29 cellular contexts compared by ENCODE assay signal in the genomic region with DNA sequence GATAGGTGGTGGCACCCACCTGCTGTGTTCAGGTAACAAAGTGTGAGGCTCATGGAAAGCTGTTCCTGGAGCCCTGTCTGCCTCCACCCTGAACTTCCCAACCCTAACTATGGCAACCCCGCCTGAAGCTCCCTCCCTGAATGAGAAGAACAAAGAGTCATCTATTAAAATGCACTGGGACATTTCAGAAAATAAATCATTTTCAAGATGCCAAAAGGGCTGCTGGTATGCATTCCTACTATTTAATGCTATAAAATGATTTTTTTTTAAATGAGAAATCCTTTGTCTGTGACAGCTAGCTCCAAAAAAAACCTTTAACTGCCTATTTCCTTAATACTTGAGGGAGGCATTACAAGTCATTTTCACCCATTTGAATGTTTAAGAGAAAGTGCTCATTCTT.
"Had no signal": no experiment of that assay in that cellular context is flagged by ENCODE, and none has a peak within 500 bp of the region (broad histone marks: within the 10 kb centered on the region; RNA-seq: fewer than 3 reads in every experiment).

No MANE protein-coding gene starts in this region.

- H3K4me1 ChIP-seq: breast epithelium had no signal

- H3K9me3 ChIP-seq: adrenal gland, body of pancreas, breast epithelium, SJSA1 had no signal

- H3K4me2 ChIP-seq: KMS-11 had no signal

- H3K36me3 ChIP-seq: breast epithelium had no signal

- DNase-seq: activated CD4-positive, alpha-beta memory T cell treated with anti-CD3 and anti-CD28 coated beads for 36 hours; activated CD4-positive, alpha-beta T cell treated with anti-CD3 and anti-CD28 coated beads for 36 hours; activated CD4-positive, alpha-beta T cell treated with anti-CD3 and anti-CD28 coated beads, Interleukin-2, amount 50 U/mL, for 1 hour; activated CD8-positive, alpha-beta memory T cell treated with anti-CD3 and anti-CD28 coated beads, Interleukin-2, amount 50 U/mL, for 4 hours; activated gamma-delta T cell treated with Interleukin-2 at 50 U/mL for 16 hours; activated naive CD4-positive, alpha-beta T cell treated with anti-CD3 and anti-CD28 coated beads for 36 hours; activated T-cell treated with anti-CD3 and anti-CD28 coated beads for 4 hours; activated T-cell treated with anti-CD3 and anti-CD28 coated beads, Interleukin-2, amount 50 U/mL, for 4 hours; adrenal gland; body of pancreas; NCI-H1105 treated with DMSO at 0.1 percent for 48 hours; NCI-H1436; NCI-H1694; NCI-H1930; NCI-H2081 treated with DMSO at 0.1 percent for 48 hours; NCI-H345; NCI-H524 treated with DMSO at 0.1 percent for 48 hours; NCI-H748 treated with DMSO at 0.1 percent for 48 hours; NK-92 treated with Interleukin-12 subunit alpha and Interleukin-12 subunit beta, amount 100 ng/mL, for 24 hours; SHP77 treated with DMSO at 0.1 percent for 48 hours; SW 1271; T-helper 1 cell had no signal

- H3K4me3 Mint-ChIP-seq: activated CD4-positive, alpha-beta memory T cell treated with anti-CD3 and anti-CD28 coated beads for 36 hours; activated CD4-positive, alpha-beta T cell treated with anti-CD3 and anti-CD28 coated beads for 36 hours; activated naive CD4-positive, alpha-beta T cell treated with anti-CD3 and anti-CD28 coated beads for 36 hours; activated T-cell treated with anti-CD3 and anti-CD28 coated beads, Interleukin-2, amount 50 U/mL, for 4 hours; activated T-helper 1 cell treated with anti-CD3 and anti-CD28 coated beads, Interleukin-12 subunit alpha, Interleukin-12 subunit beta, Interleukin-2, Interleukin-4 antibody, amounts not matched to agents 30 ng/mL and 10 ng/mL and 1 ng/mL, durations not matched to agents 14 hours and 24 hours and 36 hours; WTC11 had no signal

- H3K9me3 Mint-ChIP-seq: activated CD4-positive, alpha-beta memory T cell treated with anti-CD3 and anti-CD28 coated beads for 36 hours; activated naive CD4-positive, alpha-beta T cell treated with anti-CD3 and anti-CD28 coated beads for 36 hours; activated naive CD4-positive, alpha-beta T cell treated with anti-CD3 and anti-CD28 coated beads, Interleukin-2, amount 50 U/mL, for 72 hours; activated T-cell treated with anti-CD3 and anti-CD28 coated beads, Interleukin-2, amount 50 U/mL, for 4 hours; activated T-helper 1 cell treated with anti-CD3 and anti-CD28 coated beads, Interleukin-12 subunit alpha, Interleukin-12 subunit beta, Interleukin-2, Interleukin-4 antibody, amounts not matched to agents 30 ng/mL and 10 ng/mL and 1 ng/mL, durations not matched to agents 14 hours and 24 hours and 36 hours; WTC11 had no signal

- H3K27ac Mint-ChIP-seq: activated CD4-positive, alpha-beta memory T cell treated with anti-CD3 and anti-CD28 coated beads for 36 hours; activated CD4-positive, alpha-beta T cell treated with anti-CD3 and anti-CD28 coated beads for 36 hours; activated naive CD4-positive, alpha-beta T cell treated with anti-CD3 and anti-CD28 coated beads for 36 hours; activated naive CD4-positive, alpha-beta T cell treated with anti-CD3 and anti-CD28 coated beads, Interleukin-2, amount 50 U/mL, for 72 hours; activated T-helper 1 cell treated with anti-CD3 and anti-CD28 coated beads, Interleukin-12 subunit alpha, Interleukin-12 subunit beta, Interleukin-2, Interleukin-4 antibody, amounts not matched to agents 30 ng/mL and 10 ng/mL and 1 ng/mL, durations not matched to agents 14 hours and 24 hours and 36 hours; WTC11 had no signal

- H3K27ac ChIP-seq: adrenal gland, body of pancreas, breast epithelium, KMS-11, SJSA1 had no signal

- H3K27me3 Mint-ChIP-seq: activated CD4-positive, alpha-beta memory T cell treated with anti-CD3 and anti-CD28 coated beads for 36 hours; activated CD4-positive, alpha-beta T cell treated with anti-CD3 and anti-CD28 coated beads for 36 hours had no signal

- ATAC-seq: activated CD4-positive, alpha-beta T cell treated with anti-CD3 and anti-CD28 coated beads for 36 hours; activated CD4-positive, CD25-positive, alpha-beta regulatory T cell treated with anti-CD3 and anti-CD28 coated beads, Interleukin-2, amount 50 U/mL, for 24 hours; activated naive CD4-positive, alpha-beta T cell treated with anti-CD3 and anti-CD28 coated beads, Interleukin-2, amount 50 U/mL, for 72 hours; activated T-cell treated with anti-CD3 and anti-CD28 coated beads, Interleukin-2, amount 50 U/mL, for 4 hours; body of pancreas; WTC11 had no signal

- H3K4me3 ChIP-seq: adrenal gland, body of pancreas, breast epithelium, SJSA1 had no signal

- H3K27me3 ChIP-seq: adrenal gland, body of pancreas, breast epithelium, SJSA1 had no signal
